13 cellular contexts compared by ENCODE assay signal in the genomic region with DNA sequence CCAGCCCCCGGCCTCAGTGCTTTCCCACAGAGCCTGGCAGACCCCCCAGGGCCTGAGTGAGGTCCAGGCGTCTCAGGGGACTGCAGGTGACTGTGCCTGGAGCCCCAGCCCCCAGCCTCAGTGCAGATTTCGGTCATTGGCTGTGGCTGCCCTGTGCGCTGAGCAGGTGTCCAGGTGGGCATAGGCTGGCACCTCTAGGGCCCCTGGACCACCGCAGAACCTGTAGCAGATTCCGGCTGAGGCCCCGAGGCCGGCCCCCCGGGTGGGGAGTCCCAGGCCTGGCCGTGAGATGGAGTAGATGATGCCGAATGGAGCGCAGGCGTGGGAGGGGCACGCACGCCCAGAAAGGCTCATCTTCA. TPM values are rescaled to one million over a fixed set of nuclear protein-coding genes. Genes with fewer than 3 reads are reported as not detected.
DNase-seq lines count a peak whose midpoint lies in the region; ATAC-seq and TF ChIP-seq lines count a peak whose summit lies in the region.
"Had no signal": no experiment of that assay in that cellular context is flagged by ENCODE, and none has a peak within 500 bp of the region (broad histone marks: within the 10 kb centered on the region; RNA-seq: fewer than 3 reads in every experiment).

No MANE protein-coding gene starts in this region.

- H3K4me3 ChIP-seq in BLaER1 (peak overlapping the region; percentile 46; the same call in 1 of the 2 replicates), NT2/D1 (ENCODE audit: insufficient read length, low read depth) (no peak overlapping the region), coronary artery (peak overlapping the region; percentile 47), gastrocnemius medialis (peak overlapping the region in 1 of 4 donors; percentile 33)

- H3K27ac ChIP-seq in BLaER1, result peak overlapping the region; percentile 59; the same call in 1 of the 2 replicates
- H3K27ac ChIP-seq in coronary artery, result peak overlapping the region in 1 of 2 donors; percentile 75
- H3K27ac ChIP-seq in gastrocnemius medialis, result peak overlapping the region; percentile 62 to 80 (median 72)

- intact Hi-C loops in gastrocnemius medialis (cut with DNase I; ENCODE audit: low total_unique reads), result no loop called here

- H3K4me2 ChIP-seq in BLaER1, result peak overlapping the region; percentile 98

- no peaks in the 10 kb centered on the region for H3K9me3 ChIP-seq in BLaER1
- no peaks in the 10 kb centered on the region for H3K9me3 ChIP-seq in NT2/D1 (ENCODE audit: insufficient read depth, low read length)
- H3K9me3 ChIP-seq in gastrocnemius medialis, result no peaks in the 10 kb centered on the region

- peaks cover 78% of the 10 kb centered on the region for H4K20me1 ChIP-seq in BLaER1

- peaks cover 97% of the 10 kb centered on the region for H3K4me1 ChIP-seq in BLaER1
- H3K4me1 ChIP-seq in NT2/D1 (ENCODE audit: insufficient read depth, insufficient read length), result peaks cover 22% of the 10 kb centered on the region
- peaks cover 18 to 35% of the 10 kb centered on the region in 2 donors for H3K4me1 ChIP-seq in gastrocnemius medialis

- H3K27me3 ChIP-seq in BLaER1, result peaks cover 22% of the 10 kb centered on the region; the same call in 1 of the 2 replicates
- H3K27me3 ChIP-seq in NT2/D1 (ENCODE audit: insufficient read depth, insufficient read length), result no peaks in the 10 kb centered on the region
- no peaks in the 10 kb centered on the region for H3K27me3 ChIP-seq in gastrocnemius medialis

- DNase-seq in NT2/D1 (ENCODE audit: low read depth, low spot score) (no peak), coronary artery (ENCODE audit: low spot score) (no peak), gastrocnemius medialis (no peak), RPMI8226 (no peak), hepatic stellate cell (ENCODE audit: low spot score) (no peak), NCI-H2196 (lab: John Stamatoyannopoulos, UW; ENCODE audit: unreplicated experiment) (no peak)
- DNase-seq: activated CD4-positive, alpha-beta T cell treated with anti-CD3 and anti-CD28 coated beads, Interleukin-2, amount 50 U/mL, for 4 hours; COR-L47; EL; NCI-H524 treated with DMSO at 0.1 percent for 48 hours; OCI-M1 had no signal

- no peak for TF ChIP-seq CTCF in coronary artery (IDR thresholded peaks at IDR 0.05)
- no peak for TF ChIP-seq CTCF in gastrocnemius medialis (IDR thresholded peaks at IDR 0.05 in 4 of 5, conservative IDR thresholded peaks at IDR 0.05 in 1 of 5)

- no peaks in the 10 kb centered on the region for H3K36me3 ChIP-seq in BLaER1
- no peaks in the 10 kb centered on the region for H3K36me3 ChIP-seq in NT2/D1 (ENCODE audit: insufficient read depth, insufficient read length, low read length)
- H3K36me3 ChIP-seq in gastrocnemius medialis, result no peaks in the 10 kb centered on the region

- peak overlapping the region; percentile 60; the same call in 1 of the 2 replicates for H3K9ac ChIP-seq in BLaER1
- peak overlapping the region; percentile 8 for H3K9ac ChIP-seq in NT2/D1 (ENCODE audit: insufficient read length, low read depth)

- ATAC-seq in gastrocnemius medialis, result no peak
- no peak for ATAC-seq in HG03571 (IDR thresholded peaks at IDR 0.05; ENCODE audit: unreplicated experiment)

- TF ChIP-seq POLR2A in gastrocnemius medialis (IDR thresholded peaks at IDR 0.05), result no peak

- in situ Hi-C loops in gastrocnemius medialis (cut with MboI; ENCODE audit: low sequenced_read_pairs in 4 of 4), result loop anchor here in 3 of 4 donors (25.0 kb wide), 1 partner anchor 124 kb away; a partner anchor contains a TSS

RNA-seq across cellular contexts. Expression of a gene that starts 12.1 kb away (rescaled TPM):
- 10 to 100 TPM in 1 of 4 donors, 1 to 10 TPM in 3; 4.8 to 12.5 (median 6.4) TPM for total RNA-seq in gastrocnemius medialis

RNA-seq across cellular contexts. Expression of a gene that starts 12.3 kb away (rescaled TPM):
- 1 to 10 TPM in 3 of 4 donors, under 1 TPM in 1; 0.41 to 2.5 (median 1.8) TPM for total RNA-seq in gastrocnemius medialis

RNA-seq across cellular contexts. Expression of a gene that starts 30.3 kb away (rescaled TPM):
- total RNA-seq in gastrocnemius medialis, result under 1 TPM in 1 of 4 donors, not detected in 3; 0.23 TPM

RNA-seq across cellular contexts. Expression of a gene that starts 48.3 kb away (rescaled TPM):
- 1 to 10 TPM; 4.4 to 8.4 (median 7.1) TPM for total RNA-seq in gastrocnemius medialis
